Comparison of ENCODE assay signal across 9 cellular contexts in the genomic region with DNA sequence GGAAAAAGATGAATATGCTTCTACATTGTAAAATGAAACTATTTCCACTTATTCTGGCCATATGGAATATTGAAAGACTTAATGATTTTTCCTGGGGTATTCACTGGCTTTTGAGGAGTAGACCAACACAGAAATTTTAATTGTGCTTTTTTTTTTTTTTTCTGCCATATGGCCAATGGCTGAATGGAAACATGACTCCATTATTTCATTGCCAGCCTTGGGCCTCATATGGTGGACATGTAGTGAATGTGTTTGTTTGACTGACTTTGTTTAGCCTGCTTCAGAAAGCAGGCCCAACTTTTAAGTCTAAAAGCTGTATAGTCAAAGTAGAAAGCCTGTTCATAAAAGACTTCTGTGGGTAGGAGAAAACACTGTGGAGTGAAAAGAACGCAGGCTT. TPM values are rescaled to one million over a fixed set of nuclear protein-coding genes. Genes with fewer than 3 reads are reported as not detected.
DNase-seq lines count a peak whose midpoint lies in the region; ATAC-seq and TF ChIP-seq lines count a peak whose summit lies in the region.
"Had no signal": no experiment of that assay in that cellular context is flagged by ENCODE, and none has a peak within 500 bp of the region (broad histone marks: within the 10 kb centered on the region; RNA-seq: fewer than 3 reads in every experiment).

No MANE protein-coding gene starts in this region.

- H3K36me3 Mint-ChIP-seq in CD14-positive monocyte (peaks cover 7 to 9% of the 10 kb centered on the region in 2 donors), GM23338 (ENCODE audit: low read depth) (no peaks in the 10 kb centered on the region), nephron (ENCODE audit: low read depth) (no peaks in the 10 kb centered on the region)

- H3K27me3 ChIP-seq in GM23338 (ENCODE audit: insufficient read depth) = peaks cover 38% of the 10 kb centered on the region

- H3K4me3 Mint-ChIP-seq in CD14-positive monocyte (peak overlapping the region; percentile 96 to 97), GM23338 (no peak overlapping the region), nephron (peak overlapping the region; percentile 90 to 93 (median 92))

- H3K9me2 ChIP-seq in GM23338 (ENCODE audit: insufficient read depth) = peaks cover 3% of the 10 kb centered on the region; the same call in 1 of the 2 replicates

- H3K27me3 Mint-ChIP-seq in CD14-positive monocyte (ENCODE audit: low read depth in 3 of 3) (peaks cover 0 to 2% (median 0%) of the 10 kb centered on the region in 3 donors), GM23338 (ENCODE audit: insufficient read depth, low read depth, poor library complexity) (peaks cover 26% of the 10 kb centered on the region), nephron (ENCODE audit: low read depth) (no peaks in the 10 kb centered on the region)

- H2AFZ ChIP-seq in GM23338 = no peak overlapping the region

- TF ChIP-seq CTCF in CD14-positive monocyte (IDR thresholded peaks at IDR 0.05) (no peak), GM23338 (conservative IDR thresholded peaks at IDR 0.05; ENCODE audit: low read depth in 2 of 2) (no peak), astrocyte of the cerebellum (IDR thresholded peaks at IDR 0.05; ENCODE audit: low read depth, low read length, missing control alignments) (no peak), nephron (IDR thresholded peaks at IDR 0.05; ENCODE audit: unreplicated experiment in 3 of 3) (no peak)

- H3K27ac Mint-ChIP-seq in CD14-positive monocyte (peak overlapping the region in 6 of 7 donors; percentile 24 to 94 (median 74)), GM23338 (no peak overlapping the region), nephron (peak overlapping the region in 1 of 3 experiments; percentile 86)

- peaks cover 54% of the 10 kb centered on the region for H3K4me1 ChIP-seq in GM23338 (ENCODE audit: insufficient read depth)

- DNase-seq in CD14-positive monocyte (ENCODE audit: low spot score) (no peak), GM23338 (ENCODE audit: low spot score) (no peak), astrocyte of the cerebellum (ENCODE audit: low read depth) (no peak), COLO829 (ENCODE audit: low spot score) (no peak), RKO (ENCODE audit: low spot score) (no peak)
- DNase-seq: Right ventricle myocardium superior had no signal

- peaks cover 11% of the 10 kb centered on the region; the same call in 1 of the 2 replicates for H3K79me2 ChIP-seq in GM23338 (replicated peaks; ENCODE audit: insufficient read depth)

- H4K20me1 ChIP-seq in GM23338 (replicated peaks; ENCODE audit: insufficient read depth) = no peaks in the 10 kb centered on the region

- no peak for ATAC-seq in GM23338
- no peak for ATAC-seq in HG03045 (IDR thresholded peaks at IDR 0.05; ENCODE audit: unreplicated experiment)

- H3K4me3 ChIP-seq in GM23338 (no peak overlapping the region), astrocyte of the cerebellum (ENCODE audit: low read depth, low read length) (peak overlapping the region; percentile 64)

- peak overlapping the region; percentile 46; the same call in 1 of the 2 replicates for H3K4me2 ChIP-seq in GM23338

- no peaks in the 10 kb centered on the region for H3F3A ChIP-seq in GM23338 (replicated peaks; ENCODE audit: low read depth)

- no peaks in the 10 kb centered on the region for H3K9me3 Mint-ChIP-seq in CD14-positive monocyte
- no peaks in the 10 kb centered on the region for H3K9me3 Mint-ChIP-seq in GM23338
- H3K9me3 Mint-ChIP-seq in nephron = no peaks in the 10 kb centered on the region

- in situ Hi-C loops in astrocyte of the cerebellum (cut with HindIII; ENCODE audit: low sequenced_read_pairs) = no loop called here

- peaks cover 61% of the 10 kb centered on the region for H3K4me1 Mint-ChIP-seq in CD14-positive monocyte
- H3K4me1 Mint-ChIP-seq in GM23338 = peaks cover 46% of the 10 kb centered on the region
- H3K4me1 Mint-ChIP-seq in nephron = peaks cover 33% of the 10 kb centered on the region

- no peaks in the 10 kb centered on the region for H3K36me3 ChIP-seq in GM23338 (ENCODE audit: insufficient read depth)

- intact Hi-C loops in CD14-positive monocyte (cut with micrococcal nuclease) = loop anchor here in 1 of 2 donors (5.0 kb wide), 1 partner anchor 81 kb away; no protein-coding TSS in a partner anchor

- no peak overlapping the region for H3K27ac ChIP-seq in GM23338 (ENCODE audit: low read depth)
- H3K27ac ChIP-seq: epithelial cell of prostate had no signal

TF ChIP-seq in GM23338, 12 proteins besides CTCF, POLR2A, EP300 and RAD21 (continues in another document):
- TF ChIP-seq, protein P1, sequence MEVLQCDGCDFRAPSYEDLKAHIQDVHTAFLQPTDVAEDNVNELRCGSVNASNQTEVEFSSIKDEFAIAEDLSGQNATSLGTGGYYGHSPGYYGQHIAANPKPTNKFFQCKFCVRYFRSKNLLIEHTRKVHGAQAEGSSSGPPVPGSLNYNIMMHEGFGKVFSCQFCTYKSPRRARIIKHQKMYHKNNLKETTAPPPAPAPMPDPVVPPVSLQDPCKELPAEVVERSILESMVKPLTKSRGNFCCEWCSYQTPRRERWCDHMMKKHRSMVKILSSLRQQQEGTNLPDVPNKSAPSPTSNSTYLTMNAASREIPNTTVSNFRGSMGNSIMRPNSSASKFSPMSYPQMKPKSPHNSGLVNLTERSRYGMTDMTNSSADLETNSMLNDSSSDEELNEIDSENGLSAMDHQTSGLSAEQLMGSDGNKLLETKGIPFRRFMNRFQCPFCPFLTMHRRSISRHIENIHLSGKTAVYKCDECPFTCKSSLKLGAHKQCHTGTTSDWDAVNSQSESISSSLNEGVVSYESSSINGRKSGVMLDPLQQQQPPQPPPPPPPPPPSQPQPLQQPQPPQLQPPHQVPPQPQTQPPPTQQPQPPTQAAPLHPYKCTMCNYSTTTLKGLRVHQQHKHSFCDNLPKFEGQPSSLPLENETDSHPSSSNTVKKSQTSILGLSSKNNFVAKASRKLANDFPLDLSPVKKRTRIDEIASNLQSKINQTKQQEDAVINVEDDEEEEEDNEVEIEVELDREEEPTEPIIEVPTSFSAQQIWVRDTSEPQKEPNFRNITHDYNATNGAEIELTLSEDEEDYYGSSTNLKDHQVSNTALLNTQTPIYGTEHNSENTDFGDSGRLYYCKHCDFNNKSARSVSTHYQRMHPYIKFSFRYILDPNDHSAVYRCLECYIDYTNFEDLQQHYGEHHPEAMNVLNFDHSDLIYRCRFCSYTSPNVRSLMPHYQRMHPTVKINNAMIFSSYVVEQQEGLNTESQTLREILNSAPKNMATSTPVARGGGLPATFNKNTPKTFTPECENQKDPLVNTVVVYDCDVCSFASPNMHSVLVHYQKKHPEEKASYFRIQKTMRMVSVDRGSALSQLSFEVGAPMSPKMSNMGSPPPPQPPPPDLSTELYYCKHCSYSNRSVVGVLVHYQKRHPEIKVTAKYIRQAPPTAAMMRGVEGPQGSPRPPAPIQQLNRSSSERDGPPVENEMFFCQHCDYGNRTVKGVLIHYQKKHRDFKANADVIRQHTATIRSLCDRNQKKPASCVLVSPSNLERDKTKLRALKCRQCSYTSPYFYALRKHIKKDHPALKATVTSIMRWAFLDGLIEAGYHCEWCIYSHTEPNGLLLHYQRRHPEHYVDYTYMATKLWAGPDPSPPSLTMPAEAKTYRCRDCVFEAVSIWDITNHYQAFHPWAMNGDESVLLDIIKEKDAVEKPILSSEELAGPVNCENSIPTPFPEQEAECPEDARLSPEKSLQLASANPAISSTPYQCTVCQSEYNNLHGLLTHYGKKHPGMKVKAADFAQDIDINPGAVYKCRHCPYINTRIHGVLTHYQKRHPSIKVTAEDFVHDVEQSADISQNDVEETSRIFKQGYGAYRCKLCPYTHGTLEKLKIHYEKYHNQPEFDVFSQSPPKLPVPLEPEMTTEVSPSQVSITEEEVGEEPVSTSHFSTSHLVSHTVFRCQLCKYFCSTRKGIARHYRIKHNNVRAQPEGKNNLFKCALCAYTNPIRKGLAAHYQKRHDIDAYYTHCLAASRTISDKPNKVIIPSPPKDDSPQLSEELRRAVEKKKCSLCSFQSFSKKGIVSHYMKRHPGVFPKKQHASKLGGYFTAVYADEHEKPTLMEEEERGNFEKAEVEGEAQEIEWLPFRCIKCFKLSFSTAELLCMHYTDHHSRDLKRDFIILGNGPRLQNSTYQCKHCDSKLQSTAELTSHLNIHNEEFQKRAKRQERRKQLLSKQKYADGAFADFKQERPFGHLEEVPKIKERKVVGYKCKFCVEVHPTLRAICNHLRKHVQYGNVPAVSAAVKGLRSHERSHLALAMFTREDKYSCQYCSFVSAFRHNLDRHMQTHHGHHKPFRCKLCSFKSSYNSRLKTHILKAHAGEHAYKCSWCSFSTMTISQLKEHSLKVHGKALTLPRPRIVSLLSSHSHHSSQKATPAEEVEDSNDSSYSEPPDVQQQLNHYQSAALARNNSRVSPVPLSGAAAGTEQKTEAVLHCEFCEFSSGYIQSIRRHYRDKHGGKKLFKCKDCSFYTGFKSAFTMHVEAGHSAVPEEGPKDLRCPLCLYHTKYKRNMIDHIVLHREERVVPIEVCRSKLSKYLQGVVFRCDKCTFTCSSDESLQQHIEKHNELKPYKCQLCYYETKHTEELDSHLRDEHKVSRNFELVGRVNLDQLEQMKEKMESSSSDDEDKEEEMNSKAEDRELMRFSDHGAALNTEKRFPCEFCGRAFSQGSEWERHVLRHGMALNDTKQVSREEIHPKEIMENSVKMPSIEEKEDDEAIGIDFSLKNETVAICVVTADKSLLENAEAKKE (CRISPR knock-in tag; IDR thresholded peaks at IDR 0.05) = no peak
- TF ChIP-seq JUNB (IDR thresholded peaks at IDR 0.05; ENCODE audit: unreplicated experiment) (no peak), EZH2phosphoT487 (IDR thresholded peaks at IDR 0.05; ENCODE audit: unreplicated experiment) (no peak), CREB1 (CRISPR knock-in tag; IDR thresholded peaks at IDR 0.05; ENCODE audit: low read depth) (no peak)
- TF ChIP-seq, protein P2, sequence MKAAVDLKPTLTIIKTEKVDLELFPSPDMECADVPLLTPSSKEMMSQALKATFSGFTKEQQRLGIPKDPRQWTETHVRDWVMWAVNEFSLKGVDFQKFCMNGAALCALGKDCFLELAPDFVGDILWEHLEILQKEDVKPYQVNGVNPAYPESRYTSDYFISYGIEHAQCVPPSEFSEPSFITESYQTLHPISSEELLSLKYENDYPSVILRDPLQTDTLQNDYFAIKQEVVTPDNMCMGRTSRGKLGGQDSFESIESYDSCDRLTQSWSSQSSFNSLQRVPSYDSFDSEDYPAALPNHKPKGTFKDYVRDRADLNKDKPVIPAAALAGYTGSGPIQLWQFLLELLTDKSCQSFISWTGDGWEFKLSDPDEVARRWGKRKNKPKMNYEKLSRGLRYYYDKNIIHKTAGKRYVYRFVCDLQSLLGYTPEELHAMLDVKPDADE (IDR thresholded peaks at IDR 0.05) = no peak

RNA-seq across cellular contexts. Expression of gene GNG2, which starts 2.4 kb away (rescaled TPM):
- polyA plus RNA-seq in CD14-positive monocyte (100 to 1,000 TPM; 146 to 151 TPM), GM23338 (2016; fragmentation: Nextera tagmentation; extraction: Ambion mirVana) (8.2 and 9.9 TPM in 2 replicates)
- 14.8 and 19.0 TPM in 2 replicates for total RNA-seq in GM23338 (2014; rRNA removed; shearing (Covaris generic))

Comparison
In these comparisons a context has a peak if more than half of its experiments do, and no peak if none do; other contexts are left out.
1. RNA of gene GNG2, which starts 2.4 kb away (polyA plus RNA-seq): 146 to 151 TPM in CD14-positive monocyte; 8.2 to 9.9 TPM in GM23338; every median in the first group is over 10 times any median in the second.